8 cellular contexts compared by ENCODE assay signal in genomic region chr20:10673176-10673830, GRCh38. TPM values are rescaled to one million over a fixed set of nuclear protein-coding genes. Genes with fewer than 3 reads are reported as not detected.
DNase-seq lines count a peak whose midpoint lies in the region; ATAC-seq and TF ChIP-seq lines count a peak whose summit lies in the region.

No MANE protein-coding gene starts in this region.

- CTCF ChIA-PET in BJ (lab: Yijun Ruan, JAX) = interaction anchor here (0.6 to 3.4 kb wide), 8 partner anchors 11 to 871 kb away, joined by 3 to 17 read pairs (median 4); no protein-coding TSS in a partner anchor

- POLR2A ChIA-PET in BJ (lab: Charles Lee) = no interaction called here

- H3K36me3 ChIP-seq in BJ (ENCODE audit: control insufficient read depth, insufficient read depth, low read length) (no peaks in the 10 kb centered on the region; the same call in 1 of the 2 replicates), HAP-1 (replicated peaks) (peaks cover 3% of the 10 kb centered on the region; the same call in 1 of the 2 replicates), SJSA1 (peaks cover 22% of the 10 kb centered on the region), testis (ENCODE audit: low read depth, missing control alignments) (no peaks in the 10 kb centered on the region)

- no peak for TF ChIP-seq POLR2A in lower leg skin (IDR thresholded peaks at IDR 0.05)
- no peak for TF ChIP-seq POLR2A in testis (IDR thresholded peaks at IDR 0.05)

- in situ Hi-C loops in HAP-1 (cut with MboI; ENCODE audit: low sequenced_read_pairs) = no loop called here

- DNase-seq in BJ (ENCODE audit: low read depth) = no peak
- peak in 1 of 2 experiments; percentile 90 for DNase-seq in HAP-1 (ENCODE audit: low spot score in 2 of 2)
- DNase-seq in SJSA1 (ENCODE audit: low read depth in 1 of 2, low spot score in 2 of 2) = no peak
- peak; percentile 49 for DNase-seq in dermis blood vessel endothelial cell
- no peak for DNase-seq in lower leg skin (ENCODE audit: low spot score in 2 of 2)
- DNase-seq in testis = peak; percentile 40
- DNase-seq in effector CD8-positive, alpha-beta T cell (lab: John Stamatoyannopoulos, UW) = no peak

- intact Hi-C loops in lower leg skin (cut with DNase I; ENCODE audit: low total_unique reads) (loop anchor here (10.0 kb wide), 1 partner anchor 601 kb away; no protein-coding TSS in a partner anchor), testis (cut with DNase I; ENCODE audit: low total_unique reads) (no loop called here)

- H3K9me3 ChIP-seq in HAP-1 (no peaks in the 10 kb centered on the region), SJSA1 (replicated peaks) (no peaks in the 10 kb centered on the region), testis (no peaks in the 10 kb centered on the region)

- H3K4me1 ChIP-seq in HAP-1 (peaks cover 27% of the 10 kb centered on the region), SJSA1 (replicated peaks) (peaks cover 31% of the 10 kb centered on the region), testis (peaks cover 5% of the 10 kb centered on the region)

- TF ChIP-seq CTCF in BJ (IDR thresholded peaks at IDR 0.05; ENCODE audit: insufficient read depth, low read depth, low read length) = no peak
- no peak for TF ChIP-seq CTCF in lower leg skin (IDR thresholded peaks at IDR 0.05)
- TF ChIP-seq CTCF in testis (IDR thresholded peaks at IDR 0.05) = no peak

- ATAC-seq in GM21717 (IDR thresholded peaks at IDR 0.05; ENCODE audit: unreplicated experiment) = no peak

- WGBS in lower leg skin, 2 donors = 0 to 1% methylated on average over 44 to 61 of the region's 73 CpGs
- 0% methylated on average over 32 to 44 of the region's 73 CpGs for whole genome bisulfite sequencing in testis, 2 donors

- H3K4me3 ChIP-seq in BJ (ENCODE audit: low read depth, low read length) = peak overlapping the region; percentile 52
- H3K4me3 ChIP-seq in HAP-1 = peak overlapping the region; percentile 54
- peak overlapping the region; percentile 61 for H3K4me3 ChIP-seq in SJSA1
- peak overlapping the region; percentile 78 for H3K4me3 ChIP-seq in lower leg skin (ENCODE audit: low read depth, poor library complexity, severe bottlenecking)
- H3K4me3 ChIP-seq in testis = peak overlapping the region; percentile 86 to 89

- H3K27me3 ChIP-seq in BJ (ENCODE audit: control insufficient read depth, insufficient read depth, low read length) (0 out of 2 replicates have a peak, but pooled peaks cover 2% of the 10 kb centered on the region), HAP-1 (ENCODE audit: low read depth) (no peaks in the 10 kb centered on the region), SJSA1 (replicated peaks) (no peaks in the 10 kb centered on the region), testis (no peaks in the 10 kb centered on the region)

- H3K27ac ChIP-seq in SJSA1 (peak overlapping the region; percentile 44), testis (peak overlapping the region; percentile 94 to 98)

RNA-seq across cellular contexts. Expression of gene JAG1, which starts 0.5 kb away (rescaled TPM):
- 10.6 and 19.9 TPM in 2 replicates for polyA plus RNA-seq in BJ (2011; rRNA removed)
- 27.1 and 52.7 TPM in 2 replicates for polyA minus RNA-seq in BJ (2011; rRNA and poly(A)+ RNA removed)
- total RNA-seq in SJSA1 (2014; rRNA removed; shearing (Covaris generic)) = 40.4 and 40.9 TPM in 2 replicates
- 124 and 203 TPM in 2 replicates for total RNA-seq in dermis blood vessel endothelial cell
- 100 to 1,000 TPM; 145 to 238 (median 186) TPM for total RNA-seq in lower leg skin
- 10 to 100 TPM; 24.7 to 30.6 TPM for total RNA-seq in testis
- 17.4 TPM for polyA plus RNA-seq in testis (ENCODE audit: insufficient read depth, low read depth, low replicate concordance)

Comparison
In these comparisons a context has a peak if more than half of its experiments do, and no peak if none do; other contexts are left out.
1. DNase-seq: peak in dermis blood vessel endothelial cell (single experiment) and testis (single experiment); none in BJ (single experiment), SJSA1 (0 of 2), lower leg skin (0 of 2) and effector CD8-positive, alpha-beta T cell (single experiment).
2. Peak in every context shown above with its lines, with median percentiles within 50 percentile points of each other: H3K4me3 ChIP-seq.